In genomic region chr22:28783786-28784671, GRCh38 we compare ENCODE assay signal across 15 cellular contexts. TPM values are rescaled to one million over a fixed set of nuclear protein-coding genes. Genes with fewer than 3 reads are reported as not detected.
DNase-seq lines count a peak whose midpoint lies in the region; ATAC-seq and TF ChIP-seq lines count a peak whose summit lies in the region.
"Had no signal": no experiment of that assay in that cellular context is flagged by ENCODE, and none has a peak within 500 bp of the region (broad histone marks: within the 10 kb centered on the region; RNA-seq: fewer than 3 reads in every experiment).

No MANE protein-coding gene starts in this region.

- no peak overlapping the region for H2BK5ac ChIP-seq in mesenchymal stem cell (ENCODE audit: low read depth, low read length, poor library complexity, severe bottlenecking)

- no peak for ATAC-seq in activated T-cell treated with anti-CD3 and anti-CD28 coated beads, Interleukin-2, amount 50 U/mL, for 72 hours (replicated peaks in 1 of 2)
- ATAC-seq in body of pancreas (peak; percentile 27), GM21786 (IDR thresholded peaks at IDR 0.05; ENCODE audit: unreplicated experiment) (no peak), gastroesophageal sphincter (no peak)
- ATAC-seq: esophagus mucosa; HCT116; naive thymus-derived CD8-positive, alpha-beta T cell had no signal

- H3K27me3 ChIP-seq in body of pancreas: no peaks in the 10 kb centered on the region
- H3K27me3 ChIP-seq in mesenchymal stem cell (ENCODE audit: control insufficient read depth in 1 of 2, insufficient read depth in 1 of 2, low read length in 2 of 2): no peaks in the 10 kb centered on the region
- H3K27me3 ChIP-seq in gastroesophageal sphincter: no peaks in the 10 kb centered on the region
- H3K27me3 ChIP-seq: uterus had no signal

- no peaks in the 10 kb centered on the region for H3K4me1 Mint-ChIP-seq in activated T-cell treated with anti-CD3 and anti-CD28 coated beads, Interleukin-2, amount 50 U/mL, for 72 hours (ENCODE audit: low read depth)

- no peak overlapping the region for H2BK12ac ChIP-seq in mesenchymal stem cell (ENCODE audit: low read length in 2 of 2)

- H3K4me1 ChIP-seq in body of pancreas: peaks cover 28% of the 10 kb centered on the region
- peaks cover 3% of the 10 kb centered on the region for H3K4me1 ChIP-seq in mesenchymal stem cell (ENCODE audit: control insufficient read depth, insufficient read depth, low read depth, low read length)
- H3K4me1 ChIP-seq in urinary bladder (ENCODE audit: insufficient read depth): no peaks in the 10 kb centered on the region
- H3K4me1 ChIP-seq in gastroesophageal sphincter: peaks cover 0 to 45% (median 0%) of the 10 kb centered on the region in 3 donors
- H3K4me1 ChIP-seq: uterus had no signal

- no peak overlapping the region for H2BK15ac ChIP-seq in mesenchymal stem cell (ENCODE audit: low read depth, poor library complexity, severe bottlenecking)

- H2AK5ac ChIP-seq in mesenchymal stem cell (ENCODE audit: low read length, severe bottlenecking): peak overlapping the region; percentile 17

- no peak for DNase-seq in activated T-cell treated with anti-CD3 and anti-CD28 coated beads, Interleukin-2, amount 50 U/mL, for 72 hours
- DNase-seq in activated T-cell treated with anti-CD3 and anti-CD28 coated beads, Interleukin-2, amount 50 U/mL, for 48 hours: no peak
- DNase-seq in body of pancreas (peak in 1 of 4 donors; percentile 10), mesenchymal stem cell (peak; percentile 78), iPS-NIHi11 (ENCODE audit: low spot score) (no peak)
- DNase-seq: activated naive CD4-positive, alpha-beta T cell treated with anti-CD3 and anti-CD28 coated beads, Interleukin-2, amount 50 U/mL, for 16 hours; caudate nucleus; naive thymus-derived CD8-positive, alpha-beta T cell; OCI-M1; uterus had no signal

- peak overlapping the region; percentile 15 for H3K27ac Mint-ChIP-seq in activated T-cell treated with anti-CD3 and anti-CD28 coated beads, Interleukin-2, amount 50 U/mL, for 72 hours

- H3K79me1 ChIP-seq in mesenchymal stem cell (replicated peaks; ENCODE audit: low read length, poor library complexity, severe bottlenecking): peaks cover 10% of the 10 kb centered on the region

- H3K9me3 ChIP-seq in body of pancreas: no peaks in the 10 kb centered on the region
- no peaks in the 10 kb centered on the region for H3K9me3 ChIP-seq in mesenchymal stem cell (ENCODE audit: control insufficient read depth, low read length)
- no peaks in the 10 kb centered on the region for H3K9me3 ChIP-seq in gastroesophageal sphincter
- H3K9me3 ChIP-seq: uterus had no signal

- H2BK120ac ChIP-seq in mesenchymal stem cell (ENCODE audit: low read depth, low read length): no peak overlapping the region

- WGBS in body of pancreas, 2 donors: 32 to 50% methylated on average over 4 of the region's 4 CpGs
- 47% methylated on average over 4 of the region's 4 CpGs for WGBS in mesenchymal stem cell
- 25% methylated on average over 4 of the region's 4 CpGs for WGBS in urinary bladder
- 72 to 85% methylated on average over 4 of the region's 4 CpGs for WGBS in gastroesophageal sphincter (ENCODE audit: low coverage in 1 of 2), 2 donors

- peaks cover 6 to 16% of the 10 kb centered on the region in 2 donors for H3K36me3 ChIP-seq in body of pancreas (replicated peaks in 1 of 2; ENCODE audit: insufficient read depth in 1 of 2, low read depth in 2 of 2)
- peaks cover 26 to 86% of the 10 kb centered on the region in 2 experiments for H3K36me3 ChIP-seq in mesenchymal stem cell (ENCODE audit: control insufficient read depth in 1 of 2, insufficient read depth in 2 of 2, low read depth in 1 of 2, low read length in 2 of 2)
- H3K36me3 ChIP-seq in urinary bladder (ENCODE audit: insufficient read depth): peaks cover 11% of the 10 kb centered on the region
- H3K36me3 ChIP-seq in gastroesophageal sphincter: peaks cover 11 to 84% of the 10 kb centered on the region in 2 donors
- H3K36me3 ChIP-seq: uterus had no signal

- no peak overlapping the region for H3K4me3 ChIP-seq in body of pancreas
- no peak overlapping the region for H3K4me3 ChIP-seq in mesenchymal stem cell (ENCODE audit: insufficient read depth in 1 of 2, low read depth in 1 of 2, low read length in 2 of 2)
- no peak overlapping the region for H3K4me3 ChIP-seq in urinary bladder (ENCODE audit: low read depth, low read length)
- H3K4me3 ChIP-seq in gastroesophageal sphincter: no peak overlapping the region
- H3K4me3 ChIP-seq: uterus had no signal

- H3K4ac ChIP-seq in mesenchymal stem cell (ENCODE audit: low read depth in 1 of 2, low read length in 2 of 2): peak overlapping the region in 1 of 2 experiments; percentile 9

- H3K36me3 Mint-ChIP-seq in activated T-cell treated with anti-CD3 and anti-CD28 coated beads, Interleukin-2, amount 50 U/mL, for 72 hours (ENCODE audit: insufficient read depth in 2 of 2): peaks cover 3 to 28% of the 10 kb centered on the region in 2 donors

- no peak overlapping the region for H3K23ac ChIP-seq in mesenchymal stem cell (ENCODE audit: low read length in 2 of 2)

- TF ChIP-seq EP300 in gastroesophageal sphincter (IDR thresholded peaks at IDR 0.05): no peak

- intact Hi-C loops in body of pancreas (cut with DNase I): loop anchor here (10.0 kb wide), 1 partner anchor 51 kb away; no protein-coding TSS in a partner anchor

- no peak overlapping the region for H3K4me3 Mint-ChIP-seq in activated T-cell treated with anti-CD3 and anti-CD28 coated beads, Interleukin-2, amount 50 U/mL, for 72 hours

- H3K27me3 Mint-ChIP-seq in activated T-cell treated with anti-CD3 and anti-CD28 coated beads, Interleukin-2, amount 50 U/mL, for 72 hours (ENCODE audit: low read depth): no peaks in the 10 kb centered on the region
- H3K27me3 Mint-ChIP-seq: naive thymus-derived CD8-positive, alpha-beta T cell had no signal

- H3K9me3 Mint-ChIP-seq in activated T-cell treated with anti-CD3 and anti-CD28 coated beads, Interleukin-2, amount 50 U/mL, for 72 hours: no peaks in the 10 kb centered on the region
- H3K9me3 Mint-ChIP-seq: naive thymus-derived CD8-positive, alpha-beta T cell had no signal

- H3K4me2 ChIP-seq in mesenchymal stem cell (ENCODE audit: low read length, poor library complexity, severe bottlenecking): peak overlapping the region; percentile 41

- H2AFZ ChIP-seq in mesenchymal stem cell (ENCODE audit: low read depth, low read length): no peak overlapping the region

- H4K91ac ChIP-seq in mesenchymal stem cell (ENCODE audit: low read length): no peak overlapping the region

- no peak overlapping the region for H3K9ac ChIP-seq in mesenchymal stem cell (ENCODE audit: low read length)

- TF ChIP-seq POLR2A in body of pancreas (IDR thresholded peaks at IDR 0.05) (no peak), gastroesophageal sphincter (IDR thresholded peaks at IDR 0.05) (no peak)

- TF ChIP-seq CTCF in body of pancreas (IDR thresholded peaks at IDR 0.05) (no peak), gastroesophageal sphincter (IDR thresholded peaks at IDR 0.05) (no peak)

- H3K14ac ChIP-seq in mesenchymal stem cell (ENCODE audit: low read length in 2 of 2): no peak overlapping the region

- H3K27ac ChIP-seq in body of pancreas (peak overlapping the region; percentile 4 to 53 (median 38)), mesenchymal stem cell (ENCODE audit: low read length, poor library complexity, severe bottlenecking) (peak overlapping the region; percentile 79), urinary bladder (ENCODE audit: low read depth) (peak overlapping the region; percentile 93), gastroesophageal sphincter (no peak overlapping the region)
- H3K27ac ChIP-seq: uterus had no signal

- no peak overlapping the region for H4K8ac ChIP-seq in mesenchymal stem cell (ENCODE audit: low read length)

- peak overlapping the region in 1 of 2 experiments; percentile 5 for H3K18ac ChIP-seq in mesenchymal stem cell (ENCODE audit: low read depth in 1 of 2, low read length in 2 of 2)

RNA-seq across cellular contexts. Expression of gene CCDC117, which starts 11.5 kb away (rescaled TPM):
- total RNA-seq in activated T-cell treated with anti-CD3 and anti-CD28 coated beads, Interleukin-2, amount 50 U/mL, for 72 hours: 10 to 100 TPM; 24.0 to 26.9 TPM
- total RNA-seq in body of pancreas (10 to 100 TPM; 13.8 to 16.3 TPM), urinary bladder (33.0 TPM), gastroesophageal sphincter (10 to 100 TPM; 23.2 to 34.2 (median 25.7) TPM)
- polyA plus RNA-seq in mesenchymal stem cell (2013, experiment 1 of 2): 14.2 TPM
- 14.5 TPM for polyA plus RNA-seq in mesenchymal stem cell (2013, experiment 2 of 2)
- polyA plus RNA-seq in urinary bladder: 13.5 TPM

RNA-seq across cellular contexts. Expression of gene XBP1, which starts 16.3 kb away (rescaled TPM):
- total RNA-seq in activated T-cell treated with anti-CD3 and anti-CD28 coated beads, Interleukin-2, amount 50 U/mL, for 72 hours: 100 to 1,000 TPM; 205 to 209 TPM
- total RNA-seq in body of pancreas: 100 to 1,000 TPM; 642 to 771 TPM
- 127 TPM for polyA plus RNA-seq in mesenchymal stem cell (2013, experiment 1 of 2)
- polyA plus RNA-seq in mesenchymal stem cell (2013, experiment 2 of 2): 129 TPM
- total RNA-seq in urinary bladder: 168 TPM
- polyA plus RNA-seq in urinary bladder: 68.1 TPM
- 100 to 1,000 TPM in 2 of 4 donors, 10 to 100 TPM in 2; 55.9 to 129 (median 92.3) TPM for total RNA-seq in gastroesophageal sphincter

RNA-seq across cellular contexts. Expression of gene HSCB, which starts 42.2 kb away (rescaled TPM):
- total RNA-seq in activated T-cell treated with anti-CD3 and anti-CD28 coated beads, Interleukin-2, amount 50 U/mL, for 72 hours: 10 to 100 TPM; 21.6 to 24.1 TPM
- total RNA-seq in body of pancreas (10 to 100 TPM; 11.7 to 14.2 TPM), urinary bladder (13.2 TPM), gastroesophageal sphincter (10 to 100 TPM; 14.0 to 17.1 (median 15.0) TPM)
- 20.1 TPM for polyA plus RNA-seq in mesenchymal stem cell (2013, experiment 1 of 2)
- 20.3 TPM for polyA plus RNA-seq in mesenchymal stem cell (2013, experiment 2 of 2)
- 20.7 TPM for polyA plus RNA-seq in urinary bladder

RNA-seq across cellular contexts. Expression of gene CHEK2, which starts 42.4 kb away (rescaled TPM):
- 10 to 100 TPM; 29.2 to 32.1 TPM for total RNA-seq in activated T-cell treated with anti-CD3 and anti-CD28 coated beads, Interleukin-2, amount 50 U/mL, for 72 hours
- total RNA-seq in body of pancreas (1 to 10 TPM in 1 of 2 donors, under 1 TPM in 1; 0.66 to 2.1 TPM), urinary bladder (15.6 TPM), gastroesophageal sphincter (10 to 100 TPM in 1 of 4 donors, 1 to 10 TPM in 3; 3.4 to 11.7 (median 4.8) TPM)
- 8.8 TPM for polyA plus RNA-seq in mesenchymal stem cell (2013, experiment 1 of 2)
- 7.9 TPM for polyA plus RNA-seq in mesenchymal stem cell (2013, experiment 2 of 2)
- 8.8 TPM for polyA plus RNA-seq in urinary bladder

Comparison
In these comparisons a context has a peak if more than half of its experiments do, and no peak if none do; other contexts are left out.
1. H3K27ac ChIP-seq: peak in body of pancreas (4 of 4), mesenchymal stem cell (single experiment) and urinary bladder (single experiment); none in gastroesophageal sphincter (0 of 4).